In genomic region chr1:3337798-3338724, GRCh38 we compare ENCODE assay signal across 25 cellular contexts.
"Had no signal": no experiment of that assay in that cellular context is flagged by ENCODE, and none has a peak within 500 bp of the region (broad histone marks: within the 10 kb centered on the region; RNA-seq: fewer than 3 reads in every experiment).

No MANE protein-coding gene starts in this region.

- H3K27me3 Mint-ChIP-seq: activated B cell treated with CpG ODN at 0.5 μM for 24 hours; activated CD4-positive, alpha-beta T cell treated with anti-CD3 and anti-CD28 coated beads, Interleukin-2, amount 10 ng/mL, durations not matched to agents 24 days and 14 days; activated CD8-positive, alpha-beta T cell treated with anti-CD3 and anti-CD28 coated beads for 36 hours; activated naive CD8-positive, alpha-beta T cell treated with anti-CD3 and anti-CD28 coated beads, Interleukin-2, amount 10 ng/mL, durations not matched to agents 7 days and 5 days had no signal

- H3K4me2 ChIP-seq: SK-N-SH had no signal

- H3K27ac Mint-ChIP-seq: activated B cell treated with CpG ODN at 0.5 μM for 24 hours; activated CD4-positive, alpha-beta T cell treated with anti-CD3 and anti-CD28 coated beads, Interleukin-2, amount 10 ng/mL, durations not matched to agents 24 days and 14 days; activated CD8-positive, alpha-beta T cell treated with anti-CD3 and anti-CD28 coated beads for 36 hours; activated naive CD8-positive, alpha-beta T cell treated with anti-CD3 and anti-CD28 coated beads, Interleukin-2, amount 10 ng/mL, durations not matched to agents 7 days and 5 days; activated T-helper 2 cell treated with anti-CD3 and anti-CD28 coated beads, Interferon-gamma antibody, Interleukin-2, Interleukin-4, amounts not matched to agents 10 μg/mL and 5 μg/mL and 100 μg/mL, durations not matched to agents 14 hours and 24 hours and 36 hours; dendritic cell treated with granulocyte-macrophage colony-stimulating factor and Interleukin-4, amounts not matched to agents 40 ng/mL and 50 ng/mL, for 4 days; naive B cell; T-helper 2 cell treated with Interferon-gamma antibody and Interleukin-4, amounts not matched to agents 5 μg/mL and 100 μg/mL, for 36 hours had no signal

- H3K4me3 ChIP-seq: gastrocnemius medialis, mucosa of descending colon, upper lobe of left lung had no signal

- H3K36me3 ChIP-seq: brain microvascular endothelial cell, gastrocnemius medialis, upper lobe of left lung had no signal

- H3K9me3 ChIP-seq: gastrocnemius medialis, SK-N-SH, upper lobe of left lung had no signal

- H3K36me3 Mint-ChIP-seq: activated naive CD8-positive, alpha-beta T cell treated with anti-CD3 and anti-CD28 coated beads, Interleukin-2, amount 10 ng/mL, durations not matched to agents 7 days and 5 days; naive B cell had no signal

- H3K9ac ChIP-seq: SK-N-SH had no signal

- H3K27ac ChIP-seq: brain microvascular endothelial cell, gastrocnemius medialis, upper lobe of left lung had no signal

- ATAC-seq: activated CD8-positive, alpha-beta T cell treated with anti-CD3 and anti-CD28 coated beads for 36 hours; gastrocnemius medialis; mucosa of descending colon had no signal

- FAIRE-seq: kidney, TTC549 had no signal

- H3K4me1 Mint-ChIP-seq: activated B cell treated with CpG ODN at 0.5 μM for 24 hours; activated CD4-positive, alpha-beta T cell treated with anti-CD3 and anti-CD28 coated beads, Interleukin-2, amount 10 ng/mL, durations not matched to agents 24 days and 14 days; activated naive CD8-positive, alpha-beta T cell treated with anti-CD3 and anti-CD28 coated beads, Interleukin-2, amount 10 ng/mL, durations not matched to agents 7 days and 5 days; naive B cell had no signal

- H3K27me3 ChIP-seq: brain microvascular endothelial cell, upper lobe of left lung had no signal

- H3K4me3 Mint-ChIP-seq: activated B cell treated with CpG ODN at 0.5 μM for 24 hours; activated CD4-positive, alpha-beta T cell treated with anti-CD3 and anti-CD28 coated beads, Interleukin-2, amount 10 ng/mL, durations not matched to agents 24 days and 14 days; activated CD8-positive, alpha-beta T cell treated with anti-CD3 and anti-CD28 coated beads for 36 hours; activated naive CD8-positive, alpha-beta T cell treated with anti-CD3 and anti-CD28 coated beads, Interleukin-2, amount 10 ng/mL, durations not matched to agents 7 days and 5 days; dendritic cell treated with granulocyte-macrophage colony-stimulating factor and Interleukin-4, amounts not matched to agents 40 ng/mL and 50 ng/mL, for 4 days; naive B cell; T-helper 2 cell treated with Interferon-gamma antibody and Interleukin-4, amounts not matched to agents 5 μg/mL and 100 μg/mL, for 36 hours had no signal

- DNase-seq: activated B cell treated with CpG ODN at 0.5 μM for 24 hours; activated CD4-positive, alpha-beta T cell treated with anti-CD3 and anti-CD28 coated beads, Interleukin-2, amount 10 ng/mL, durations not matched to agents 24 days and 14 days; activated CD8-positive, alpha-beta T cell treated with anti-CD3 and anti-CD28 coated beads for 36 hours; activated naive CD4-positive, alpha-beta T cell treated with Interleukin-2 at 50 U/mL for 16 hours; activated naive CD8-positive, alpha-beta T cell treated with anti-CD3 and anti-CD28 coated beads, Interleukin-2, amount 10 ng/mL, durations not matched to agents 7 days and 5 days; activated T-cell treated with anti-CD3 and anti-CD28 coated beads, Interleukin-2, amount 50 U/mL, for 1 hour; amygdala; brain microvascular endothelial cell; effector CD8-positive, alpha-beta T cell; gastrocnemius medialis; head of caudate nucleus; kidney; mesenchymal stem cell; mucosa of descending colon; naive B cell; posterior cingulate gyrus; SK-N-SH; stimulated activated CD4-positive, alpha-beta T cell treated with anti-CD3 and anti-CD28 coated beads, Interleukin-2, amount 100 ng/mL, for 24 hours; stimulated activated naive CD4-positive, alpha-beta T cell treated with Interleukin-2 at 50 U/mL for 16 hours; substantia nigra had no signal

- H3K9me3 Mint-ChIP-seq: activated CD4-positive, alpha-beta T cell treated with anti-CD3 and anti-CD28 coated beads, Interleukin-2, amount 10 ng/mL, durations not matched to agents 24 days and 14 days; activated naive CD8-positive, alpha-beta T cell treated with anti-CD3 and anti-CD28 coated beads, Interleukin-2, amount 10 ng/mL, durations not matched to agents 7 days and 5 days had no signal
